ENCODE assay signal across 15 cellular contexts in genomic region chr11:27385245-27385644, GRCh38. TPM values are rescaled to one million over a fixed set of nuclear protein-coding genes. Genes with fewer than 3 reads are reported as not detected.
DNase-seq lines count a peak whose midpoint lies in the region; ATAC-seq and TF ChIP-seq lines count a peak whose summit lies in the region.
"Had no signal": no experiment of that assay in that cellular context is flagged by ENCODE, and none has a peak within 500 bp of the region (broad histone marks: within the 10 kb centered on the region; RNA-seq: fewer than 3 reads in every experiment).

No MANE protein-coding gene starts in this region.

- no peaks in the 10 kb centered on the region for H4K20me1 ChIP-seq in mammary epithelial cell (ENCODE audit: insufficient read depth, low read length)

- H3K4me3 ChIP-seq in A673 (ENCODE audit: low read depth, low read length, poor library complexity, severe bottlenecking), result no peak overlapping the region
- H3K4me3 ChIP-seq in mammary epithelial cell (replicated peaks in 1 of 3; ENCODE audit: insufficient read depth in 1 of 3, low read depth in 2 of 3, low read length in 3 of 3), result no peak overlapping the region
- H3K4me3 ChIP-seq: gastroesophageal sphincter, spleen had no signal

- DNase-seq in A673 (ENCODE audit: low spot score), result peak; percentile 49
- DNase-seq in HS-5 (ENCODE audit: low read depth), result peak; percentile 71
- DNase-seq in mammary epithelial cell, result peak; percentile 51
- DNase-seq in iris pigment epithelial cell (ENCODE audit: low read depth), result peak; percentile 92
- DNase-seq in NCI-H345 treated with DMSO at 0.1 percent for 48 hours (lab: John Stamatoyannopoulos, UW; ENCODE audit: unreplicated experiment), result no peak
- no peak for DNase-seq in Kasumi-1 (lab: John Stamatoyannopoulos, UW)
- no peak for DNase-seq in HPDE6-E6E7 (ENCODE audit: extremely low spot score)
- DNase-seq: activated CD4-positive, alpha-beta memory T cell treated with anti-CD3 and anti-CD28 coated beads, Interleukin-2, amount 10 ng/mL, durations not matched to agents 7 days and 5 days; activated naive CD8-positive, alpha-beta T cell treated with anti-CD3 and anti-CD28 coated beads, Interleukin-2, amount 10 ng/mL, durations not matched to agents 7 days and 5 days; BE2C; spleen; SW 1271 had no signal

- CTCF ChIA-PET in A673 (lab: Charles Lee) (no interaction called here), mammary epithelial cell (lab: Charles Lee; ENCODE audit: low non-redundant PET) (no interaction called here)

- dilution Hi-C loops in mammary epithelial cell (cut with HindIII; ENCODE audit: low sequenced_read_pairs), result no loop called here

- TF ChIP-seq CTCF in A673 (conservative IDR thresholded peaks at IDR 0.05; ENCODE audit: low read depth, low read length) (no peak), mammary epithelial cell (conservative IDR thresholded peaks at IDR 0.05 in 1 of 2, IDR thresholded peaks at IDR 0.05 in 1 of 2; ENCODE audit: extremely low read depth in 1 of 2, insufficient read depth in 1 of 2, low read depth in 1 of 2, low read length in 2 of 2) (no peak)

- H3K27ac ChIP-seq in A673 (ENCODE audit: low read depth, low read length, poor library complexity, severe bottlenecking), result no peak overlapping the region
- peak overlapping the region; percentile 41 for H3K27ac ChIP-seq in mammary epithelial cell (ENCODE audit: insufficient read depth, low read depth, low read length)
- H3K27ac ChIP-seq: KMS-11 had no signal

- intact Hi-C loops in A673 (cut with micrococcal nuclease; ENCODE audit: unreplicated experiment) (loop anchor here (1.0 kb wide), 1 partner anchor 10 kb away; no protein-coding TSS in a partner anchor), mammary epithelial cell (cut with micrococcal nuclease) (no loop called here)

- peaks cover 14% of the 10 kb centered on the region for H3K4me1 ChIP-seq in A673 (ENCODE audit: insufficient read depth, low read length, poor library complexity, severe bottlenecking)
- peaks cover 9% of the 10 kb centered on the region for H3K4me1 ChIP-seq in mammary epithelial cell (ENCODE audit: insufficient read depth, low read length)
- H3K4me1 ChIP-seq: BE2C, gastroesophageal sphincter, spleen had no signal

- H3K36me3 ChIP-seq in A673 (ENCODE audit: insufficient read depth, low read length, poor library complexity, severe bottlenecking) (peaks cover 4% of the 10 kb centered on the region), mammary epithelial cell (ENCODE audit: insufficient read depth, low read length) (peaks cover 7% of the 10 kb centered on the region)
- H3K36me3 ChIP-seq: BE2C had no signal

- H3K27me3 ChIP-seq in A673 (replicated peaks; ENCODE audit: insufficient read depth, low read depth, low read length, poor library complexity) (no peaks in the 10 kb centered on the region), mammary epithelial cell (ENCODE audit: insufficient read depth, low read length) (no peaks in the 10 kb centered on the region)
- H3K27me3 ChIP-seq: BE2C, gastroesophageal sphincter, spleen had no signal

- in situ Hi-C loops in mammary epithelial cell (cut with MboI; ENCODE audit: low sequenced_read_pairs in 2 of 2), result no loop called here

- BruUV-seq in A673 (replicated peaks; lab: Mats Ljungman, UMichigan), result no TSS peak
- BruUV-seq in mammary epithelial cell (replicated peaks; lab: Mats Ljungman, UMichigan), result no TSS peak

- WGBS in mammary epithelial cell (ENCODE audit: low coverage, missing lambda C conversion rate), result 37% methylated on average over 5 of the region's 5 CpGs

- peak overlapping the region; percentile 28 for H3K9ac ChIP-seq in mammary epithelial cell (ENCODE audit: insufficient read depth, low read length)
- H3K9ac ChIP-seq: KMS-11 had no signal

- peak overlapping the region; percentile 31 for H3K4me2 ChIP-seq in mammary epithelial cell (ENCODE audit: insufficient read depth, low read depth, low read length)
- H3K4me2 ChIP-seq: KMS-11 had no signal

- POLR2A ChIA-PET in A673 (lab: Charles Lee; ENCODE audit: low non-redundant PET), result no interaction called here

- H3K9me3 ChIP-seq in A673 (ENCODE audit: low read depth, low read length, poor library complexity, severe bottlenecking) (no peaks in the 10 kb centered on the region), mammary epithelial cell (replicated peaks; ENCODE audit: insufficient read depth, low read length) (no peaks in the 10 kb centered on the region)
- H3K9me3 ChIP-seq: BE2C, gastroesophageal sphincter, spleen had no signal

- no peak for ATAC-seq in GM21381 (IDR thresholded peaks at IDR 0.05; ENCODE audit: unreplicated experiment)
- ATAC-seq: gastroesophageal sphincter had no signal

- H3K79me2 ChIP-seq in mammary epithelial cell (ENCODE audit: insufficient read depth, low read length), result peaks cover 16% of the 10 kb centered on the region

- no peak overlapping the region for H2AFZ ChIP-seq in mammary epithelial cell (ENCODE audit: low read depth, low read length)

RNA-seq across cellular contexts. Expression of gene CCDC34, which starts 22.2 kb away (rescaled TPM):
- 101 and 105 TPM in 2 replicates for total RNA-seq in A673 (2021)
- 10 to 100 TPM in 1 of 2 donors, 1 to 10 TPM in 1; 2.5 to 10.4 TPM for total RNA-seq in mammary epithelial cell
- polyA plus RNA-seq in mammary epithelial cell, result 5.9 TPM
- 1.5 TPM for polyA minus RNA-seq in mammary epithelial cell

Comparison
In these comparisons a context has a peak if more than half of its experiments do, and no peak if none do; other contexts are left out.
1. DNase-seq: peak in A673 (single experiment), HS-5 (single experiment), mammary epithelial cell (single experiment) and iris pigment epithelial cell (single experiment); none in NCI-H345 treated with DMSO at 0.1 percent for 48 hours (single experiment), Kasumi-1 (0 of 2) and HPDE6-E6E7 (single experiment).